8 cellular contexts compared by ENCODE assay signal in genomic region chr12:52023182-52023975, GRCh38. TPM values are rescaled to one million over a fixed set of nuclear protein-coding genes. Genes with fewer than 3 reads are reported as not detected.
DNase-seq lines count a peak whose midpoint lies in the region; ATAC-seq and TF ChIP-seq lines count a peak whose summit lies in the region.

No MANE protein-coding gene starts in this region.

- peak overlapping the region; percentile 96 for H3K27ac Mint-ChIP-seq in T-helper 2 cell treated with Interferon-gamma antibody and Interleukin-4, amounts not matched to agents 5 μg/mL and 100 μg/mL, for 36 hours

- peaks cover 7 to 28% of the 10 kb centered on the region in 2 donors for H3K4me1 ChIP-seq in ascending aorta

- peaks cover 26% of the 10 kb centered on the region for H3K4me1 Mint-ChIP-seq in T-helper 2 cell treated with Interferon-gamma antibody and Interleukin-4, amounts not matched to agents 5 μg/mL and 100 μg/mL, for 36 hours (ENCODE audit: low read depth)

- intact Hi-C loops in ascending aorta (cut with DNase I) (loop anchor here (1.0 to 10.0 kb wide), 4 partner anchors 17 to 981 kb away; partner anchors contain the start of genes ACVR1B, EIF4B and TAMALIN), sciatic nerve (cut with DNase I) (no loop called here)

- DNase-seq in AML-193 (lab: John Stamatoyannopoulos, UW) (peak; percentile 42 to 52), NCI-H1092 (lab: John Stamatoyannopoulos, UW) (peak; percentile 43), ascending aorta (ENCODE audit: low spot score in 2 of 2) (peak in 1 of 2 donors; percentile 93), hypothalamus (lab: John Stamatoyannopoulos, UW) (peak in 50 of 51 donors; percentile 17 to 87 (median 64)), sciatic nerve (ENCODE audit: low spot score) (peak; percentile 95)
- DNase-seq in T-helper 2 cell treated with Interferon-gamma antibody and Interleukin-4, amounts not matched to agents 5 μg/mL and 100 μg/mL, for 36 hours (ENCODE audit: low spot score), result peak; percentile 90

- peaks cover 1% of the 10 kb centered on the region for H3K36me3 Mint-ChIP-seq in T-helper 2 cell treated with Interferon-gamma antibody and Interleukin-4, amounts not matched to agents 5 μg/mL and 100 μg/mL, for 36 hours (ENCODE audit: low read depth)

- TF ChIP-seq CTCF in ascending aorta (IDR thresholded peaks at IDR 0.05), result peak; percentile 97 to 98 (median 98)

- peak overlapping the region; percentile 67 to 69 for H3K4me3 ChIP-seq in ascending aorta

- H3K4me3 Mint-ChIP-seq in T-helper 2 cell treated with Interferon-gamma antibody and Interleukin-4, amounts not matched to agents 5 μg/mL and 100 μg/mL, for 36 hours, result peak overlapping the region; percentile 94

- H3K9me3 ChIP-seq in ascending aorta, result no peaks in the 10 kb centered on the region

- peaks cover 3% of the 10 kb centered on the region for H3K27me3 Mint-ChIP-seq in T-helper 2 cell treated with Interferon-gamma antibody and Interleukin-4, amounts not matched to agents 5 μg/mL and 100 μg/mL, for 36 hours (ENCODE audit: low read depth)

- ATAC-seq in GM21360 (IDR thresholded peaks at IDR 0.05; ENCODE audit: unreplicated experiment) (peak; percentile 36), sciatic nerve (peak; percentile 77), HG03196 (IDR thresholded peaks at IDR 0.05; ENCODE audit: unreplicated experiment) (no peak)

- no peaks in the 10 kb centered on the region for H3K36me3 ChIP-seq in ascending aorta

- H3K27ac ChIP-seq in ascending aorta, result peak overlapping the region in 1 of 2 donors; percentile 44

- H3K27me3 ChIP-seq in ascending aorta, result no peaks in the 10 kb centered on the region

- H3K9me3 Mint-ChIP-seq in T-helper 2 cell treated with Interferon-gamma antibody and Interleukin-4, amounts not matched to agents 5 μg/mL and 100 μg/mL, for 36 hours, result no peaks in the 10 kb centered on the region

RNA-seq across cellular contexts. Expression of gene TAMALIN, which starts 16.6 kb away (rescaled TPM):
- total RNA-seq in ascending aorta, result 32.6 TPM
- total RNA-seq in sciatic nerve, result 124 TPM

RNA-seq across cellular contexts. Expression of gene NR4A1, which starts 27.9 kb away (rescaled TPM):
- 722 TPM for total RNA-seq in ascending aorta
- total RNA-seq in sciatic nerve, result 688 TPM

RNA-seq across cellular contexts. Expression of gene ATG101, which starts 46.4 kb away (rescaled TPM):
- total RNA-seq in ascending aorta (39.8 TPM), sciatic nerve (28.2 TPM)

RNA-seq across cellular contexts. Expression of gene SMIM41, which starts 56.1 kb away (rescaled TPM):
- total RNA-seq in ascending aorta (7.9 TPM), sciatic nerve (12.4 TPM)
